Comparison of ENCODE assay signal across 8 cellular contexts in the genomic region with DNA sequence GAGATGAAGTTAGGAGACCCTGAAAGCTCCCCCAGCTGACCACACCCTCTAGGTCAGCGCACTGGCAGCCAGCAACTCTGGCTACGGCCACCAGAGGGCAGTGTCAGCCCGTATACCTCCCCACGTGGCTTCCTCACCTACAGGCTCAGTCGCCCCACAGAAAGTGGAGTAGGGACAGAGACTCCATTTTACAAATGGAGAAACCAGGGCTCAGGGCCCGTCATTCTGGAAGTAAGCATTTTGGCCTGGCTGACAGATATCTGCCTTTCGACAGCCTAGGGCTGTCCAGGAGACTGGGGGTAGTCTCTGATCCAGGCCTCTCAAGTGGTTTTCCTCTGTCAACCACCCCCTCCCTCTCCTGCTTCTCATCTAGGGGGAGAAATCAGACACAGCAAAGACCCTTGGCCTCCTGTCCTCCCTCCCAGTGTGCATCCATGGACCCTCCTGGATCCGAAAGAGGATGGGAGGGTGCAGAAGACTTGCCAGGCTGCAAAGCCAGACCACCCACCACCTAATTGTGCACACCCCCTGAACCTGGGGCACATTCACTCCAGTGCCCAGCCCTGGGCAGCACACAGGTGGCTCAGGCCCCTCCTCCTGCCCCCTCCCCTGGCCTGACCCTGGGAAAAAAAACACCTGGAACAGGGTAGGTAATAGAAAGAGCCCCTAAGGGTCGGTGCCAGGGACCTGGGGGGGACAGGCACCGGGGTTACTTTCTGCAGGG. TPM values are rescaled to one million over a fixed set of nuclear protein-coding genes. Genes with fewer than 3 reads are reported as not detected.
DNase-seq lines count a peak whose midpoint lies in the region; ATAC-seq and TF ChIP-seq lines count a peak whose summit lies in the region.

No MANE protein-coding gene starts in this region.

- H3K9me3 ChIP-seq in right lobe of liver, result no peaks in the 10 kb centered on the region

- H3K27me3 Mint-ChIP-seq in activated CD4-positive, alpha-beta T cell treated with anti-CD3 and anti-CD28 coated beads, Interleukin-2, amount 10 ng/mL, durations not matched to agents 24 days and 14 days, result peaks cover 25% of the 10 kb centered on the region

- ATAC-seq in HG03135 (IDR thresholded peaks at IDR 0.05; ENCODE audit: unreplicated experiment) (peak; percentile 66), right lobe of liver (peak; percentile 92 to 96 (median 94)), GM21576 (IDR thresholded peaks at IDR 0.05; ENCODE audit: unreplicated experiment) (no peak)

- H3K27ac Mint-ChIP-seq in activated CD4-positive, alpha-beta T cell treated with anti-CD3 and anti-CD28 coated beads, Interleukin-2, amount 10 ng/mL, durations not matched to agents 24 days and 14 days, result peak overlapping the region; percentile 71

- no peaks in the 10 kb centered on the region for H3K36me3 ChIP-seq in right lobe of liver

- H3K27me3 ChIP-seq in right lobe of liver, result peaks cover 5 to 12% of the 10 kb centered on the region in 2 donors

- H3K9me3 Mint-ChIP-seq in activated CD4-positive, alpha-beta T cell treated with anti-CD3 and anti-CD28 coated beads, Interleukin-2, amount 10 ng/mL, durations not matched to agents 24 days and 14 days, result no peaks in the 10 kb centered on the region

- WGBS in right lobe of liver (ENCODE audit: insufficient coverage, low coverage, low lambda C conversion rate, missing lambda C conversion rate), result 0% methylated on average over 2 of the region's 10 CpGs

- no peak overlapping the region for H3K27ac ChIP-seq in coronary artery
- H3K27ac ChIP-seq in right lobe of liver, result no peak overlapping the region

- no peak for TF ChIP-seq POLR2A in right lobe of liver (IDR thresholded peaks at IDR 0.05)

- no peak overlapping the region for H3K4me3 Mint-ChIP-seq in activated CD4-positive, alpha-beta T cell treated with anti-CD3 and anti-CD28 coated beads, Interleukin-2, amount 10 ng/mL, durations not matched to agents 24 days and 14 days

- H3K4me3 ChIP-seq in coronary artery, result no peak overlapping the region
- no peak overlapping the region for H3K4me3 ChIP-seq in right lobe of liver

- peaks cover 0 to 13% (median 3%) of the 10 kb centered on the region in 4 donors for H3K4me1 ChIP-seq in right lobe of liver

- peak; percentile 99 for TF ChIP-seq CTCF in coronary artery (IDR thresholded peaks at IDR 0.05)
- peak; percentile 98 to 100 (median 98) for TF ChIP-seq CTCF in right lobe of liver (IDR thresholded peaks at IDR 0.05)

- no peaks in the 10 kb centered on the region for H3K36me3 Mint-ChIP-seq in activated CD4-positive, alpha-beta T cell treated with anti-CD3 and anti-CD28 coated beads, Interleukin-2, amount 10 ng/mL, durations not matched to agents 24 days and 14 days (ENCODE audit: low read depth)

- DNase-seq in DMS153 treated with DMSO at 0.1 percent for 48 hours (lab: John Stamatoyannopoulos, UW; ENCODE audit: unreplicated experiment), result peak; percentile 69
- DNase-seq in NCI-H526 treated with DMSO at 0.1 percent for 48 hours (lab: John Stamatoyannopoulos, UW), result peak; percentile 57
- peak; percentile 94 for DNase-seq in activated CD4-positive, alpha-beta T cell treated with anti-CD3 and anti-CD28 coated beads, Interleukin-2, amount 10 ng/mL, durations not matched to agents 24 days and 14 days
- DNase-seq in coronary artery (ENCODE audit: low spot score), result no peak
- DNase-seq in right lobe of liver, result peak; percentile 75 to 82 (median 80)
- DNase-seq in stimulated activated CD4-positive, alpha-beta T cell treated with anti-CD3 and anti-CD28 coated beads, Interleukin-4, amount 100 ng/mL, for 48 hours (ENCODE audit: low read depth in 2 of 2), result peak; percentile 70 to 80

- intact Hi-C loops in activated CD4-positive, alpha-beta T cell treated with anti-CD3 and anti-CD28 coated beads, Interleukin-2, amount 10 ng/mL, durations not matched to agents 24 days and 14 days (cut with micrococcal nuclease), result loop anchor here (1.0 to 5.0 kb wide), 3 partner anchors 49 to 147 kb away; partner anchors contain the start of gene JUP
- intact Hi-C loops in right lobe of liver (cut with DNase I), result loop anchor here (5.0 to 10.0 kb wide), 2 partner anchors 64 to 147 kb away; no protein-coding TSS in a partner anchor

- peaks cover 11% of the 10 kb centered on the region for H3K4me1 Mint-ChIP-seq in activated CD4-positive, alpha-beta T cell treated with anti-CD3 and anti-CD28 coated beads, Interleukin-2, amount 10 ng/mL, durations not matched to agents 24 days and 14 days

RNA-seq across cellular contexts. Expression of gene HAP1, which starts 3.8 kb away (rescaled TPM):
- total RNA-seq in activated CD4-positive, alpha-beta T cell treated with anti-CD3 and anti-CD28 coated beads, Interleukin-2, amount 10 ng/mL, durations not matched to agents 24 days and 14 days, result 0.02 and 0.05 TPM in 2 replicates
- under 1 TPM in 3 of 6 experiments, not detected in 3; 0.07 to 0.10 (median 0.07) TPM for total RNA-seq in right lobe of liver

RNA-seq across cellular contexts. Expression of gene GAST, which starts 26.1 kb away (rescaled TPM):
- not detected in 2 replicates for total RNA-seq in activated CD4-positive, alpha-beta T cell treated with anti-CD3 and anti-CD28 coated beads, Interleukin-2, amount 10 ng/mL, durations not matched to agents 24 days and 14 days
- total RNA-seq in right lobe of liver, result not detected

RNA-seq across cellular contexts. Expression of gene JUP, which starts 48.3 kb away (rescaled TPM):
- total RNA-seq in activated CD4-positive, alpha-beta T cell treated with anti-CD3 and anti-CD28 coated beads, Interleukin-2, amount 10 ng/mL, durations not matched to agents 24 days and 14 days, result 0.14 and 0.24 TPM in 2 replicates
- 10 to 100 TPM; 54.3 to 74.8 (median 65.7) TPM for total RNA-seq in right lobe of liver

RNA-seq across cellular contexts. Expression of gene EIF1, which starts 49.6 kb away (rescaled TPM):
- total RNA-seq in activated CD4-positive, alpha-beta T cell treated with anti-CD3 and anti-CD28 coated beads, Interleukin-2, amount 10 ng/mL, durations not matched to agents 24 days and 14 days, result 837 and 858 TPM in 2 replicates
- 100 to 1,000 TPM; 284 to 454 (median 404) TPM for total RNA-seq in right lobe of liver

Comparison
In these comparisons a context has a peak if more than half of its experiments do, and no peak if none do; other contexts are left out.
1. RNA of gene JUP, which starts 48.3 kb away (total RNA-seq): 54.3 to 74.8 TPM in right lobe of liver; 0.14 to 0.24 TPM in activated CD4-positive, alpha-beta T cell treated with anti-CD3 and anti-CD28 coated beads, Interleukin-2, amount 10 ng/mL, durations not matched to agents 24 days and 14 days; every median in the first group is over 10 times any median in the second.